ENCODE assay signal across 38 cellular contexts in the genomic region with DNA sequence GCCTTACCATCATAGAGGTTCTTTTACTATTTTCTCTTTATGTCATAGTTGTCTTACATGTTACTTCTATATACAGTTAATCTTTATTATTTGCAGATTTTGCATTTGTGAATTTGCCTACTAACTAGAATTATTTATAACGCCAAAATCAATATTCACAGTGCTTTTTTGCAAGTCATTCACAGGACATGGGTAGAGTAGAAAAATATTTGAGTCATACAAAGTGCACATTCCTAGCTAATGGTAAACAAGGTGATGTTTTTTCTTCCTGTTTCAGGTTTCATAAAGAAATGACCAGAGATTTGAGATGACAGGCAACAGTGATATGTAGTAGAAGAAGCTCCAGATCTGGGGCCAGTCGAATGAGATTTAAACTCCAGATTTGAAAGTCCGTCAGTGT. TPM values are rescaled to one million over a fixed set of nuclear protein-coding genes. Genes with fewer than 3 reads are reported as not detected.
"Had no signal": no experiment of that assay in that cellular context is flagged by ENCODE, and none has a peak within 500 bp of the region (broad histone marks: within the 10 kb centered on the region; RNA-seq: fewer than 3 reads in every experiment).

No MANE protein-coding gene starts in this region.

- DNase-seq: activated CD4-positive, alpha-beta memory T cell treated with anti-CD3 and anti-CD28 coated beads for 36 hours; activated CD4-positive, alpha-beta T cell treated with anti-CD3 and anti-CD28 coated beads for 36 hours; activated CD4-positive, alpha-beta T cell treated with anti-CD3 and anti-CD28 coated beads, Interleukin-2, amount 10 ng/mL, durations not matched to agents 24 days and 14 days; activated CD4-positive, CD25-positive, alpha-beta regulatory T cell; activated CD4-positive, CD25-positive, alpha-beta regulatory T cell treated with anti-CD3 and anti-CD28 coated beads, Interleukin-2, amount 50 U/mL, for 72 hours; activated CD8-positive, alpha-beta memory T cell treated with anti-CD3 and anti-CD28 coated beads, Interleukin-2, amount 10 ng/mL, durations not matched to agents 7 days and 5 days; activated CD8-positive, alpha-beta memory T cell treated with anti-CD3 and anti-CD28 coated beads, Interleukin-2, amount 50 U/mL, for 4 hours; activated CD8-positive, alpha-beta T cell treated with anti-CD3 and anti-CD28 coated beads, Interleukin-2, amount 10 ng/mL, durations not matched to agents 7 days and 5 days; activated gamma-delta T cell; activated naive CD4-positive, alpha-beta T cell; activated naive CD4-positive, alpha-beta T cell treated with anti-CD3 and anti-CD28 coated beads, Interleukin-2, amount 50 U/mL, for 16 hours; activated T-cell treated with anti-CD3 and anti-CD28 coated beads, Interleukin-2, amount 50 U/mL, for 1 hour; activated T-cell treated with anti-CD3 and anti-CD28 coated beads, Interleukin-2, amount 50 U/mL, for 72 hours; amniotic stem cell; anterior cingulate cortex; brain microvascular endothelial cell; caudate nucleus; cortex of kidney; dermis blood vessel endothelial cell; effector CD4-positive, alpha-beta T cell; effector memory CD8-positive, alpha-beta T cell; esophagus squamous epithelium; foreskin melanocyte; heart right ventricle; T-helper 2 cell had no signal

- FAIRE-seq: astrocyte, colon had no signal

- ATAC-seq: activated CD4-positive, alpha-beta T cell treated with anti-CD3 and anti-CD28 coated beads for 36 hours; activated CD8-positive, alpha-beta memory T cell treated with anti-CD3 and anti-CD28 coated beads, Interleukin-2, amount 10 ng/mL, durations not matched to agents 7 days and 5 days; activated CD8-positive, alpha-beta T cell treated with anti-CD3 and anti-CD28 coated beads, Interleukin-2, amount 10 ng/mL, durations not matched to agents 7 days and 5 days; activated T-cell treated with anti-CD3 and anti-CD28 coated beads, Interleukin-2, amount 50 U/mL, for 72 hours; effector memory CD8-positive, alpha-beta T cell; gastroesophageal sphincter; heart right ventricle had no signal

- H3K27ac ChIP-seq: brain microvascular endothelial cell, epithelial cell of prostate, esophagus squamous epithelium, gastroesophageal sphincter, heart right ventricle had no signal

- H3K36me3 ChIP-seq: brain microvascular endothelial cell, esophagus squamous epithelium, gastroesophageal sphincter, heart right ventricle had no signal

- H3K4me1 Mint-ChIP-seq: activated CD4-positive, alpha-beta T cell treated with anti-CD3 and anti-CD28 coated beads for 36 hours; activated CD4-positive, alpha-beta T cell treated with anti-CD3 and anti-CD28 coated beads, Interleukin-2, amount 10 ng/mL, durations not matched to agents 24 days and 14 days; activated CD8-positive, alpha-beta memory T cell treated with anti-CD3 and anti-CD28 coated beads, Interleukin-2, amount 10 ng/mL, durations not matched to agents 7 days and 5 days had no signal

- H3K4me3 Mint-ChIP-seq: activated CD4-positive, alpha-beta memory T cell treated with anti-CD3 and anti-CD28 coated beads for 36 hours; activated CD4-positive, alpha-beta T cell treated with anti-CD3 and anti-CD28 coated beads for 36 hours; activated CD4-positive, alpha-beta T cell treated with anti-CD3 and anti-CD28 coated beads, Interleukin-2, amount 10 ng/mL, durations not matched to agents 24 days and 14 days; activated CD8-positive, alpha-beta memory T cell treated with anti-CD3 and anti-CD28 coated beads, Interleukin-2, amount 10 ng/mL, durations not matched to agents 7 days and 5 days; activated CD8-positive, alpha-beta T cell treated with anti-CD3 and anti-CD28 coated beads, Interleukin-2, amount 10 ng/mL, durations not matched to agents 7 days and 5 days; activated naive CD8-positive, alpha-beta T cell; activated T-cell treated with anti-CD3 and anti-CD28 coated beads, Interleukin-2, amount 50 U/mL, for 72 hours; effector memory CD8-positive, alpha-beta T cell had no signal

- H3K4me3 ChIP-seq: esophagus squamous epithelium, gastroesophageal sphincter, heart right ventricle had no signal

- H3K27ac Mint-ChIP-seq: activated CD4-positive, alpha-beta memory T cell treated with anti-CD3 and anti-CD28 coated beads for 36 hours; activated CD4-positive, alpha-beta T cell treated with anti-CD3 and anti-CD28 coated beads for 36 hours; activated CD4-positive, alpha-beta T cell treated with anti-CD3 and anti-CD28 coated beads, Interleukin-2, amount 10 ng/mL, durations not matched to agents 24 days and 14 days; activated CD8-positive, alpha-beta memory T cell treated with anti-CD3 and anti-CD28 coated beads, Interleukin-2, amount 10 ng/mL, durations not matched to agents 7 days and 5 days; activated CD8-positive, alpha-beta T cell treated with anti-CD3 and anti-CD28 coated beads, Interleukin-2, amount 10 ng/mL, durations not matched to agents 7 days and 5 days; activated naive CD8-positive, alpha-beta T cell; activated T-cell treated with anti-CD3 and anti-CD28 coated beads, Interleukin-2, amount 50 U/mL, for 72 hours; effector memory CD8-positive, alpha-beta T cell had no signal

- H3K27me3 ChIP-seq: brain microvascular endothelial cell had no signal

- H3K4me1 ChIP-seq: esophagus squamous epithelium, gastroesophageal sphincter, heart right ventricle had no signal

RNA-seq across cellular contexts. Expression of a gene that starts 30.0 kb away (rescaled TPM):
- total RNA-seq: activated CD4-positive, alpha-beta memory T cell treated with anti-CD3 and anti-CD28 coated beads for 36 hours; activated CD4-positive, alpha-beta T cell treated with anti-CD3 and anti-CD28 coated beads for 36 hours; activated CD4-positive, alpha-beta T cell treated with anti-CD3 and anti-CD28 coated beads, Interleukin-2, amount 10 ng/mL, durations not matched to agents 24 days and 14 days; activated CD8-positive, alpha-beta memory T cell treated with anti-CD3 and anti-CD28 coated beads for 36 hours; activated CD8-positive, alpha-beta memory T cell treated with anti-CD3 and anti-CD28 coated beads, Interleukin-2, amount 10 ng/mL, durations not matched to agents 7 days and 5 days; activated CD8-positive, alpha-beta T cell treated with anti-CD3 and anti-CD28 coated beads, Interleukin-2, amount 10 ng/mL, durations not matched to agents 7 days and 5 days; activated T-cell treated with anti-CD3 and anti-CD28 coated beads, Interleukin-2, amount 50 U/mL, for 72 hours; astrocyte; chondrocyte; dermis blood vessel endothelial cell; esophagus squamous epithelium; fibroblast of lung; fibroblast of villous mesenchyme; gastroesophageal sphincter; glomerular endothelial cell; heart right ventricle; T-helper 1 cell treated with Interleukin-12 subunit alpha and Interleukin-12 subunit beta and Interleukin-4 antibody, amounts not matched to agents 30 ng/mL and 1 ng/mL, for 36 hours had no signal
- polyA plus RNA-seq: adipose tissue, esophagus, fibroblast of lung, heart right ventricle had no signal
